ENCODE assay signal across 1 cellular context in the genomic region with DNA sequence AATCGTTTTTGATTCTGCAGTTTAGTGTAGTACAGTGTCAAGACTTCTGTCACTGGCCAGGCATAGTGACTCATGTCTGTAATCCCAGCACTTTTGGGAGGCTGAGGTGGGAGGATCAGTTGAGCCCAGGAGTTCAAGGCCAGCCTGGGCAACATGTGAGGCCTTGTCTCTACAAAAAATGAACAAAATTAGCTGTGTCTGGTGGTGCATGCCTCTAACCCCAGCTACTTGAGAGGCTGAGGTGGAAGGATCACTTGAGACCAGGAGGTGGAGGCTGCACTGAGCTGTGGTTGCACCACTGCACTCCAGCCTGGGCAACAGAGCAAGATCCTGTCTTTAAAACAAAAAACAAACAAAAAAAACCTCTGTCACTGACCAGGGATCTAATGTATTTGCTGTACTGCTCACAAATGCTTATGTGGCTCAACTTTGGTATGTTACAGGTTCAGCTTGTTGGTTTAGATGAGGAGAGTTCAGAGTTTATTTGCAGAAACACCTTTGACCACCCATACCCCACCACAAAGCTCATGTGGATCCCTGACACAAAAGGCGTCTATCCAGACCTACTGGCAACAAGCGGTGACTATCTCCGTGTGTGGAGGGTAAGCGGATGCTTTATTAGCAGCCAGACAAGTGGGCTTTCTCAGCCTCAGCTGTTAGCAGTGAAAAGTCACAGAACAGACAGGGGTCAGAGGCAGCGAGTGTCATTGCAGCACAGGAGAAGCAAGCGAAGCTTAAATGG.
TF ChIP-seq lines count a peak whose summit lies in the region.

No MANE protein-coding gene starts in this region.

TF ChIP-seq in HepG2, 621 proteins besides CTCF, POLR2A, EP300 and RAD21 (continued from another document):
- TF ChIP-seq, protein P1, sequence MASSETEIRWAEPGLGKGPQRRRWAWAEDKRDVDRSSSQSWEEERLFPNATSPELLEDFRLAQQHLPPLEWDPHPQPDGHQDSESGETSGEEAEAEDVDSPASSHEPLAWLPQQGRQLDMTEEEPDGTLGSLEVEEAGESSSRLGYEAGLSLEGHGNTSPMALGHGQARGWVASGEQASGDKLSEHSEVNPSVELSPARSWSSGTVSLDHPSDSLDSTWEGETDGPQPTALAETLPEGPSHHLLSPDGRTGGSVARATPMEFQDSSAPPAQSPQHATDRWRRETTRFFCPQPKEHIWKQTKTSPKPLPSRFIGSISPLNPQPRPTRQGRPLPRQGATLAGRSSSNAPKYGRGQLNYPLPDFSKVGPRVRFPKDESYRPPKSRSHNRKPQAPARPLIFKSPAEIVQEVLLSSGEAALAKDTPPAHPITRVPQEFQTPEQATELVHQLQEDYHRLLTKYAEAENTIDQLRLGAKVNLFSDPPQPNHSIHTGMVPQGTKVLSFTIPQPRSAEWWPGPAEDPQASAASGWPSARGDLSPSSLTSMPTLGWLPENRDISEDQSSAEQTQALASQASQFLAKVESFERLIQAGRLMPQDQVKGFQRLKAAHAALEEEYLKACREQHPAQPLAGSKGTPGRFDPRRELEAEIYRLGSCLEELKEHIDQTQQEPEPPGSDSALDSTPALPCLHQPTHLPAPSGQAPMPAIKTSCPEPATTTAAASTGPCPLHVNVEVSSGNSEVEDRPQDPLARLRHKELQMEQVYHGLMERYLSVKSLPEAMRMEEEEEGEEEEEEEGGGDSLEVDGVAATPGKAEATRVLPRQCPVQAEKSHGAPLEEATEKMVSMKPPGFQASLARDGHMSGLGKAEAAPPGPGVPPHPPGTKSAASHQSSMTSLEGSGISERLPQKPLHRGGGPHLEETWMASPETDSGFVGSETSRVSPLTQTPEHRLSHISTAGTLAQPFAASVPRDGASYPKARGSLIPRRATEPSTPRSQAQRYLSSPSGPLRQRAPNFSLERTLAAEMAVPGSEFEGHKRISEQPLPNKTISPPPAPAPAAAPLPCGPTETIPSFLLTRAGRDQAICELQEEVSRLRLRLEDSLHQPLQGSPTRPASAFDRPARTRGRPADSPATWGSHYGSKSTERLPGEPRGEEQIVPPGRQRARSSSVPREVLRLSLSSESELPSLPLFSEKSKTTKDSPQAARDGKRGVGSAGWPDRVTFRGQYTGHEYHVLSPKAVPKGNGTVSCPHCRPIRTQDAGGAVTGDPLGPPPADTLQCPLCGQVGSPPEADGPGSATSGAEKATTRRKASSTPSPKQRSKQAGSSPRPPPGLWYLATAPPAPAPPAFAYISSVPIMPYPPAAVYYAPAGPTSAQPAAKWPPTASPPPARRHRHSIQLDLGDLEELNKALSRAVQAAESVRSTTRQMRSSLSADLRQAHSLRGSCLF (CRISPR knock-in tag; IDR thresholded peaks at IDR 0.05; ENCODE audit: borderline replicate concordance) = no peak
- peak; percentile 99 for TF ChIP-seq ADNP (CRISPR knock-in tag; IDR thresholded peaks at IDR 0.05)
- TF ChIP-seq, protein P2, sequence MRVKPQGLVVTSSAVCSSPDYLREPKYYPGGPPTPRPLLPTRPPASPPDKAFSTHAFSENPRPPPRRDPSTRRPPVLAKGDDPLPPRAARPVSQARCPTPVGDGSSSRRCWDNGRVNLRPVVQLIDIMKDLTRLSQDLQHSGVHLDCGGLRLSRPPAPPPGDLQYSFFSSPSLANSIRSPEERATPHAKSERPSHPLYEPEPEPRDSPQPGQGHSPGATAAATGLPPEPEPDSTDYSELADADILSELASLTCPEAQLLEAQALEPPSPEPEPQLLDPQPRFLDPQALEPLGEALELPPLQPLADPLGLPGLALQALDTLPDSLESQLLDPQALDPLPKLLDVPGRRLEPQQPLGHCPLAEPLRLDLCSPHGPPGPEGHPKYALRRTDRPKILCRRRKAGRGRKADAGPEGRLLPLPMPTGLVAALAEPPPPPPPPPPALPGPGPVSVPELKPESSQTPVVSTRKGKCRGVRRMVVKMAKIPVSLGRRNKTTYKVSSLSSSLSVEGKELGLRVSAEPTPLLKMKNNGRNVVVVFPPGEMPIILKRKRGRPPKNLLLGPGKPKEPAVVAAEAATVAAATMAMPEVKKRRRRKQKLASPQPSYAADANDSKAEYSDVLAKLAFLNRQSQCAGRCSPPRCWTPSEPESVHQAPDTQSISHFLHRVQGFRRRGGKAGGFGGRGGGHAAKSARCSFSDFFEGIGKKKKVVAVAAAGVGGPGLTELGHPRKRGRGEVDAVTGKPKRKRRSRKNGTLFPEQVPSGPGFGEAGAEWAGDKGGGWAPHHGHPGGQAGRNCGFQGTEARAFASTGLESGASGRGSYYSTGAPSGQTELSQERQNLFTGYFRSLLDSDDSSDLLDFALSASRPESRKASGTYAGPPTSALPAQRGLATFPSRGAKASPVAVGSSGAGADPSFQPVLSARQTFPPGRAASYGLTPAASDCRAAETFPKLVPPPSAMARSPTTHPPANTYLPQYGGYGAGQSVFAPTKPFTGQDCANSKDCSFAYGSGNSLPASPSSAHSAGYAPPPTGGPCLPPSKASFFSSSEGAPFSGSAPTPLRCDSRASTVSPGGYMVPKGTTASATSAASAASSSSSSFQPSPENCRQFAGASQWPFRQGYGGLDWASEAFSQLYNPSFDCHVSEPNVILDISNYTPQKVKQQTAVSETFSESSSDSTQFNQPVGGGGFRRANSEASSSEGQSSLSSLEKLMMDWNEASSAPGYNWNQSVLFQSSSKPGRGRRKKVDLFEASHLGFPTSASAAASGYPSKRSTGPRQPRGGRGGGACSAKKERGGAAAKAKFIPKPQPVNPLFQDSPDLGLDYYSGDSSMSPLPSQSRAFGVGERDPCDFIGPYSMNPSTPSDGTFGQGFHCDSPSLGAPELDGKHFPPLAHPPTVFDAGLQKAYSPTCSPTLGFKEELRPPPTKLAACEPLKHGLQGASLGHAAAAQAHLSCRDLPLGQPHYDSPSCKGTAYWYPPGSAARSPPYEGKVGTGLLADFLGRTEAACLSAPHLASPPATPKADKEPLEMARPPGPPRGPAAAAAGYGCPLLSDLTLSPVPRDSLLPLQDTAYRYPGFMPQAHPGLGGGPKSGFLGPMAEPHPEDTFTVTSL (CRISPR knock-in tag; IDR thresholded peaks at IDR 0.05; ENCODE audit: borderline replicate concordance) = peak; percentile 93
- TF ChIP-seq, protein P3, sequence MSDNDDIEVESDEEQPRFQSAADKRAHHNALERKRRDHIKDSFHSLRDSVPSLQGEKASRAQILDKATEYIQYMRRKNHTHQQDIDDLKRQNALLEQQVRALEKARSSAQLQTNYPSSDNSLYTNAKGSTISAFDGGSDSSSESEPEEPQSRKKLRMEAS (IDR thresholded peaks at IDR 0.05) = peak; percentile 78
- TF ChIP-seq, protein P4, sequence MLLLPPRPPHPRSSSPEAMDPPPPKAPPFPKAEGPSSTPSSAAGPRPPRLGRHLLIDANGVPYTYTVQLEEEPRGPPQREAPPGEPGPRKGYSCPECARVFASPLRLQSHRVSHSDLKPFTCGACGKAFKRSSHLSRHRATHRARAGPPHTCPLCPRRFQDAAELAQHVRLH (CRISPR knock-in tag; IDR thresholded peaks at IDR 0.05; ENCODE audit: borderline replicate concordance, low read depth) = peak; percentile 96
- TF ChIP-seq RFX1 (IDR thresholded peaks at IDR 0.05) = no peak
- no peak; the same call in 1 of the 2 replicates for TF ChIP-seq ZNF619 (CRISPR knock-in tag; IDR thresholded peaks at IDR 0.05)
- TF ChIP-seq, protein P5, sequence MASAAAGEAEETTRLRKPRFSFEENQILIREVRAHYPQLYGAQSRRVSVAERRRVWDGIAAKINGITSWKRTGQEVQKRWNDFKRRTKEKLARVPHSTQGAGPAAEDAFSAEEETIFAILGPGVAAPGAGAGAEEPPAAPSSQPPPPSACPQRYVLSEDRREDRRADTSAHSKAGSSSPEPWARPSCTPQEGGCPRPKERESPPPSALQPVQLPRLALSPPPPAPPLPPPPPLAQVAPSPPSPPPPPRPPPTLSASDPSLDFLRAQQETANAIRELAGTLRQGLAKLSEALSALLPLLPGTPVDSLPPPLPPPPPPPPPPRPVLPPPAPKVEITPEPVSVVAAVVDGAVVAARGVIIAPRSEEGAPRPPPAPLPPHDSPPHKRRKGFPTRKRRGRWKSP (CRISPR knock-in tag; IDR thresholded peaks at IDR 0.05) = peak; percentile 53; the same call in 1 of the 2 replicates
- no peak for TF ChIP-seq NR1H2 (CRISPR knock-in tag; IDR thresholded peaks at IDR 0.05; ENCODE audit: borderline replicate concordance, low read depth)
- peak; percentile 85; the same call in 1 of the 2 replicates for TF ChIP-seq KAT7 (CRISPR knock-in tag; IDR thresholded peaks at IDR 0.05; ENCODE audit: borderline replicate concordance)
- TF ChIP-seq CEBPG (CRISPR knock-in tag; IDR thresholded peaks at IDR 0.05) = peak; percentile 79
- peak; percentile 44; the same call in 1 of the 2 replicates for TF ChIP-seq NFYC (CRISPR knock-in tag; IDR thresholded peaks at IDR 0.05)
- peak; percentile 60; the same call in 1 of the 2 replicates for TF ChIP-seq ETV5 (CRISPR knock-in tag; IDR thresholded peaks at IDR 0.05; ENCODE audit: borderline replicate concordance)
- peak; percentile 92 for TF ChIP-seq ZNF34 (CRISPR knock-in tag; IDR thresholded peaks at IDR 0.05; ENCODE audit: borderline replicate concordance)
- TF ChIP-seq ZNF7 (CRISPR knock-in tag; IDR thresholded peaks at IDR 0.05) = 0 out of 2 replicates have a peak, but pooled peaks have one; percentile 29
- TF ChIP-seq SMARCE1 (IDR thresholded peaks at IDR 0.05; ENCODE audit: borderline replicate concordance) = no peak
- peak; percentile 61 for TF ChIP-seq ZBTB38 (CRISPR knock-in tag; IDR thresholded peaks at IDR 0.05)
- no peak for TF ChIP-seq RARG (CRISPR knock-in tag; IDR thresholded peaks at IDR 0.05; ENCODE audit: low read depth)
- TF ChIP-seq, protein P6, sequence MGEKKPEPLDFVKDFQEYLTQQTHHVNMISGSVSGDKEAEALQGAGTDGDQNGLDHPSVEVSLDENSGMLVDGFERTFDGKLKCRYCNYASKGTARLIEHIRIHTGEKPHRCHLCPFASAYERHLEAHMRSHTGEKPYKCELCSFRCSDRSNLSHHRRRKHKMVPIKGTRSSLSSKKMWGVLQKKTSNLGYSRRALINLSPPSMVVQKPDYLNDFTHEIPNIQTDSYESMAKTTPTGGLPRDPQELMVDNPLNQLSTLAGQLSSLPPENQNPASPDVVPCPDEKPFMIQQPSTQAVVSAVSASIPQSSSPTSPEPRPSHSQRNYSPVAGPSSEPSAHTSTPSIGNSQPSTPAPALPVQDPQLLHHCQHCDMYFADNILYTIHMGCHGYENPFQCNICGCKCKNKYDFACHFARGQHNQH (CRISPR knock-in tag; IDR thresholded peaks at IDR 0.05) = peak; percentile 75
- peak; percentile 86; the same call in 1 of the 2 replicates for TF ChIP-seq ZNF292 (CRISPR knock-in tag; IDR thresholded peaks at IDR 0.05; ENCODE audit: borderline replicate concordance, low read depth)
- TF ChIP-seq NFYB (CRISPR knock-in tag; IDR thresholded peaks at IDR 0.05) = no peak
- TF ChIP-seq TBX3 (IDR thresholded peaks at IDR 0.05; ENCODE audit: borderline replicate concordance) = peak; percentile 99
- TF ChIP-seq PITX1 (CRISPR knock-in tag; IDR thresholded peaks at IDR 0.05) = peak; percentile 91
- TF ChIP-seq, protein P7, sequence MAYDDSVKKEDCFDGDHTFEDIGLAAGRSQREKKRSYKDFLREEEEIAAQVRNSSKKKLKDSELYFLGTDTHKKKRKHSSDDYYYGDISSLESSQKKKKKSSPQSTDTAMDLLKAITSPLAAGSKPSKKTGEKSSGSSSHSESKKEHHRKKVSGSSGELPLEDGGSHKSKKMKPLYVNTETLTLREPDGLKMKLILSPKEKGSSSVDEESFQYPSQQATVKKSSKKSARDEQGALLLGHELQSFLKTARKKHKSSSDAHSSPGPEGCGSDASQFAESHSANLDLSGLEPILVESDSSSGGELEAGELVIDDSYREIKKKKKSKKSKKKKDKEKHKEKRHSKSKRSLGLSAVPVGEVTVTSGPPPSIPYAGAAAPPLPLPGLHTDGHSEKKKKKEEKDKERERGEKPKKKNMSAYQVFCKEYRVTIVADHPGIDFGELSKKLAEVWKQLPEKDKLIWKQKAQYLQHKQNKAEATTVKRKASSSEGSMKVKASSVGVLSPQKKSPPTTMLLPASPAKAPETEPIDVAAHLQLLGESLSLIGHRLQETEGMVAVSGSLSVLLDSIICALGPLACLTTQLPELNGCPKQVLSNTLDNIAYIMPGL (CRISPR knock-in tag; IDR thresholded peaks at IDR 0.05; ENCODE audit: borderline replicate concordance in 1 of 2, low read depth in 1 of 2) = peak; percentile 65 to 81; a peak in 3 of 4 replicates
- TF ChIP-seq EED (CRISPR knock-in tag; IDR thresholded peaks at IDR 0.05) = no peak
- TF ChIP-seq, protein P8, sequence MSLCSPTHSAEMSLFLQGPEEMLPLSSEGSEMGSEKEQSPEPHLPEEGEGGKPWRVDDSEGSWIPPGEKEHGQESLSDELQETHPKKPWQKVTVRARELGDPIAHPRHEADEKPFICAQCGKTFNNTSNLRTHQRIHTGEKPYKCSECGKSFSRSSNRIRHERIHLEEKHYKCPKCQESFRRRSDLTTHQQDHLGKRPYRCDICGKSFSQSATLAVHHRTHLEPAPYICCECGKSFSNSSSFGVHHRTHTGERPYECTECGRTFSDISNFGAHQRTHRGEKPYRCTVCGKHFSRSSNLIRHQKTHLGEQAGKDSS (CRISPR knock-in tag; IDR thresholded peaks at IDR 0.05; ENCODE audit: borderline replicate concordance, low read depth) = peak; percentile 54
- peak; percentile 90 for TF ChIP-seq HMG20A (CRISPR knock-in tag; IDR thresholded peaks at IDR 0.05; ENCODE audit: borderline replicate concordance)
- TF ChIP-seq MAFF (IDR thresholded peaks at IDR 0.05; ENCODE audit: low read depth, low read length) = peak; percentile 74
- no peak for TF ChIP-seq MTF1 (CRISPR knock-in tag; IDR thresholded peaks at IDR 0.05)
- TF ChIP-seq, protein P9, sequence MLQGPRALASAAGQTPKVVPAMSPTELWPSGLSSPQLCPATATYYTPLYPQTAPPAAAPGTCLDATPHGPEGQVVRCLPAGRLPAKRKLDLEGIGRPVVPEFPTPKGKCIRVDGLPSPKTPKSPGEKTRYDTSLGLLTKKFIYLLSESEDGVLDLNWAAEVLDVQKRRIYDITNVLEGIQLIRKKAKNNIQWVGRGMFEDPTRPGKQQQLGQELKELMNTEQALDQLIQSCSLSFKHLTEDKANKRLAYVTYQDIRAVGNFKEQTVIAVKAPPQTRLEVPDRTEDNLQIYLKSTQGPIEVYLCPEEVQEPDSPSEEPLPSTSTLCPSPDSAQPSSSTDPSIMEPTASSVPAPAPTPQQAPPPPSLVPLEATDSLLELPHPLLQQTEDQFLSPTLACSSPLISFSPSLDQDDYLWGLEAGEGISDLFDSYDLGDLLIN (CRISPR knock-in tag; IDR thresholded peaks at IDR 0.05; ENCODE audit: borderline replicate concordance) = 0 out of 2 replicates have a peak, but pooled peaks have one; percentile 0
- peak; percentile 63; the same call in 1 of the 2 replicates for TF ChIP-seq ZNF891 (CRISPR knock-in tag; IDR thresholded peaks at IDR 0.05)
- TF ChIP-seq MIER3 (CRISPR knock-in tag; IDR thresholded peaks at IDR 0.05; ENCODE audit: borderline replicate concordance) = peak; percentile 89
- no peak for TF ChIP-seq ELF4 (CRISPR knock-in tag; IDR thresholded peaks at IDR 0.05; ENCODE audit: borderline replicate concordance)
- TF ChIP-seq, protein P10, sequence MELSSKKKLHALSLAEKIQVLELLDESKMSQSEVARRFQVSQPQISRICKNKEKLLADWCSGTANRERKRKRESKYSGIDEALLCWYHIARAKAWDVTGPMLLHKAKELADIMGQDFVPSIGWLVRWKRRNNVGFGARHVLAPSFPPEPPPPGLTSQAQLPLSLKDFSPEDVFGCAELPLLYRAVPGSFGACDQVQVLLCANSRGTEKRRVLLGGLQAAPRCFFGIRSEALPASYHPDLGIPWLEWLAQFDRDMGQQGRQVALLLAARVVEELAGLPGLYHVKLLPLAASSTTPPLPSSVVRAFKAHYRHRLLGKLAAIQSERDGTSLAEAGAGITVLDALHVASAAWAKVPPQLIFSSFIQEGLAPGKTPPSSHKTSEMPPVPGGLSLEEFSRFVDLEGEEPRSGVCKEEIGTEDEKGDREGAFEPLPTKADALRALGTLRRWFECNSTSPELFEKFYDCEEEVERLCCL (CRISPR knock-in tag; IDR thresholded peaks at IDR 0.05; ENCODE audit: borderline replicate concordance) = no peak
- TF ChIP-seq, protein P11, sequence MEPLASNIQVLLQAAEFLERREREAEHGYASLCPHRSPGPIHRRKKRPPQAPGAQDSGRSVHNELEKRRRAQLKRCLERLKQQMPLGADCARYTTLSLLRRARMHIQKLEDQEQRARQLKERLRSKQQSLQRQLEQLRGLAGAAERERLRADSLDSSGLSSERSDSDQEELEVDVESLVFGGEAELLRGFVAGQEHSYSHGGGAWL (CRISPR knock-in tag; IDR thresholded peaks at IDR 0.05) = 0 out of 2 replicates have a peak, but pooled peaks have one; percentile 14
